In the genomic region with DNA sequence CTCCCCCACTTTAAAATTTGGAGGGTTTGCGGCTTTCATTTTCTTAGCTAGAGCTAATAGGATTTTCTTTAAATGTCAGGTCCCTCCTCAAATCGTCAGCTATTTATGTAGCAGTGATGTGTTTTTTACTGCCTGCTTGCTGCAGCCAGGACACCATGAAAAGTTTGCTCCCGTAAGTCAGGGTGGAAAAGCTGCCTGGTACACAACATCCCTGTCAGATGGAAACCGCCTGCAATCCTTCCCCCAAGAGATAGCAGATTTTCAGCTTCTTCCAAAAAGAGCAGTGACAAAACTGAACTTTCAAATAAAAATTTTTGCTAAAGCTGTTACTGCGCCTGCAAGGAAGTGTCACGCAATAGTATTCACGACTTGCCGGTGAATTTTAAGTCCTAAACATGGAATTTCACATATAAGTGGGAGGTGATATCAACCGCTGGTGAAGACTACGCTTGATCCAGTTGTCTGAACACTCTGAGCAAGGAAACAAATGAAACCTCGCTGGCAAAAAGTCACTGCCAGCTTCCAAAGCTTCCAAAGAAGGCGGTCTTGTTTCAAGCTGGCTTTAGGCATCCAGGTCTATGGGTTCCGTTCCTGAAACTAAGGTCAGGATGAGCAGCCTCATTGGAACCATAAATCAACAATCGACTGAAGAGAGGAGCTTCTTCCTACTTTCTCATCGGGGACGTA, we compare ENCODE assay signal across 1 cellular context.
TF ChIP-seq lines count a peak whose summit lies in the region.

No MANE protein-coding gene starts in this region.

TF ChIP-seq in HepG2, 621 proteins besides CTCF, POLR2A, EP300 and RAD21 (continued from another document):
- TF ChIP-seq FUBP1 (CRISPR knock-in tag; IDR thresholded peaks at IDR 0.05; ENCODE audit: borderline replicate concordance) (no peak), SOX6 (IDR thresholded peaks at IDR 0.05) (no peak), SOX6 (CRISPR knock-in tag; IDR thresholded peaks at IDR 0.05) (no peak), U2AF2 (IDR thresholded peaks at IDR 0.05; ENCODE audit: low read depth, low read length) (no peak), GFI1 (CRISPR knock-in tag; IDR thresholded peaks at IDR 0.05; ENCODE audit: borderline replicate concordance) (no peak), PITX1 (CRISPR knock-in tag; IDR thresholded peaks at IDR 0.05) (no peak), DNMT3B (CRISPR knock-in tag; conservative IDR thresholded peaks at IDR 0.05) (no peak), CBX1 (IDR thresholded peaks at IDR 0.05; ENCODE audit: low read depth) (no peak), AGO2 (optimal IDR thresholded peaks at IDR 0.05; ENCODE audit: low read depth, low read length) (no peak), HMG20B (CRISPR knock-in tag; conservative IDR thresholded peaks at IDR 0.05) (no peak)
